In genomic region chr22:41686890-41687289, GRCh38 we compare ENCODE assay signal across 1 cellular context.
TF ChIP-seq lines count a peak whose summit lies in the region.

No MANE protein-coding gene starts in this region.

TF ChIP-seq in HepG2, 621 proteins besides CTCF, POLR2A, EP300 and RAD21:
- TF ChIP-seq ZMYM2 (CRISPR knock-in tag; IDR thresholded peaks at IDR 0.05), result peak; percentile 1; the same call in 1 of the 2 replicates
- TF ChIP-seq ZNF460 (CRISPR knock-in tag; IDR thresholded peaks at IDR 0.05; ENCODE audit: borderline replicate concordance), result peak; percentile 76
- TF ChIP-seq ZNF441 (CRISPR knock-in tag; IDR thresholded peaks at IDR 0.05; ENCODE audit: borderline replicate concordance), result peak; percentile 24; the same call in 1 of the 2 replicates
